In genomic region chr22:29121124-29121523, GRCh38 we compare ENCODE assay signal across 23 cellular contexts. TPM values are rescaled to one million over a fixed set of nuclear protein-coding genes. Genes with fewer than 3 reads are reported as not detected.
DNase-seq lines count a peak whose midpoint lies in the region; ATAC-seq, FAIRE-seq and TF ChIP-seq lines count a peak whose summit lies in the region.
"Had no signal": no experiment of that assay in that cellular context is flagged by ENCODE, and none has a peak within 500 bp of the region (broad histone marks: within the 10 kb centered on the region; RNA-seq: fewer than 3 reads in every experiment).

No MANE protein-coding gene starts in this region.

- TF ChIP-seq EP300 in HepG2 (IDR thresholded peaks at IDR 0.05; ENCODE audit: low read depth in 2 of 2, low read length in 2 of 2): no peak
- no peak for TF ChIP-seq EP300 in HepG2 (CRISPR knock-in tag; IDR thresholded peaks at IDR 0.05; ENCODE audit: borderline replicate concordance)

- H3K27ac ChIP-seq in HepG2 (ENCODE audit: extremely low read length, insufficient read depth, low read length) (no peak overlapping the region), thyroid gland (peak overlapping the region; percentile 70 to 83 (median 76))
- H3K27ac ChIP-seq: RWPE1, SJCRH30 had no signal

- H3K79me2 ChIP-seq in HepG2 (ENCODE audit: insufficient read depth, low read length): no peaks in the 10 kb centered on the region

- DNase-seq in NAMALWA (ENCODE audit: low spot score) (peak; percentile 3), choroid plexus epithelial cell (ENCODE audit: low read depth) (peak; percentile 68), HepG2 (ENCODE audit: low spot score) (no peak), thyroid gland (peak; percentile 33 to 39)
- DNase-seq in activated CD4-positive, alpha-beta T cell treated with anti-CD3 and anti-CD28 coated beads, Interleukin-2, amount 50 U/mL, for 1 hour: no peak
- DNase-seq: CD8-positive, alpha-beta T cell; DND-41; GDM1; GOT3; HFFc6; NCI-H146; NCI-H2081 treated with DMSO at 0.1 percent for 48 hours; NCI-H2227 treated with DMSO at 0.1 percent for 48 hours; NCI-H526 treated with DMSO at 0.1 percent for 48 hours; NK-92 treated with Interleukin-12 subunit alpha and Interleukin-12 subunit beta, amount 100 ng/mL, for 24 hours; SJCRH30 had no signal

- TF ChIP-seq RAD21 in HepG2 (CRISPR knock-in tag; IDR thresholded peaks at IDR 0.05): no peak

- POLR2A ChIA-PET in HepG2 (lab: Yijun Ruan, JAX): no interaction called here

- in situ Hi-C loops in HepG2 (cut with HindIII; ENCODE audit: extremely low pct_ligation_motif_present, low pct_unique_long_range_greater_than_20kb): no loop called here

- TF ChIP-seq CTCF in choroid plexus epithelial cell (conservative IDR thresholded peaks at IDR 0.05; ENCODE audit: low read depth, low read length) (no peak), HepG2 (CRISPR knock-in tag; IDR thresholded peaks at IDR 0.05) (no peak), thyroid gland (IDR thresholded peaks at IDR 0.05) (no peak)

- H4K20me1 ChIP-seq in HepG2 (ENCODE audit: insufficient read depth, low read length): no peaks in the 10 kb centered on the region

- no peak for FAIRE-seq in HepG2 (lab: Jason Lieb, UNC)
- FAIRE-seq: GM12892, GM19239 had no signal

- intact Hi-C loops in HepG2 (cut with micrococcal nuclease; ENCODE audit: unreplicated experiment): no loop called here
- intact Hi-C loops in thyroid gland (cut with DNase I): no loop called here

- H3K9ac ChIP-seq in HepG2 (ENCODE audit: insufficient read depth, low read depth, low read length): no peak overlapping the region

- CTCF ChIA-PET in HepG2 (lab: Yijun Ruan, JAX; ENCODE audit: low intra/inter-chr PET ratio, low total read pairs): no interaction called here

- H3K9me3 ChIP-seq in HepG2 (ENCODE audit: low read length) (no peaks in the 10 kb centered on the region), thyroid gland (no peaks in the 10 kb centered on the region)
- H3K9me3 ChIP-seq: SJCRH30 had no signal

- H3K27me3 ChIP-seq in HepG2 (ENCODE audit: control insufficient read depth in 1 of 2, insufficient read depth in 2 of 2, low read length in 2 of 2): no peaks in the 10 kb centered on the region
- no peaks in the 10 kb centered on the region for H3K27me3 ChIP-seq in thyroid gland
- H3K27me3 ChIP-seq: SJCRH30 had no signal

- TF ChIP-seq POLR2A in HepG2 (IDR thresholded peaks at IDR 0.05; ENCODE audit: insufficient read depth in 1 of 2, low read depth in 2 of 2, low read length in 2 of 2) (no peak), thyroid gland (IDR thresholded peaks at IDR 0.05) (no peak)

- H3K4me1 ChIP-seq in HepG2 (ENCODE audit: insufficient read depth, low read length): peaks cover 32% of the 10 kb centered on the region
- H3K4me1 ChIP-seq in thyroid gland: peaks cover 13 to 14% of the 10 kb centered on the region in 2 donors

- H3K36me3 ChIP-seq in HepG2 (replicated peaks in 1 of 2; ENCODE audit: control insufficient read depth in 1 of 2, insufficient read depth in 2 of 2, low read length in 2 of 2) (no peaks in the 10 kb centered on the region), thyroid gland (no peaks in the 10 kb centered on the region)

- WGBS in HepG2 (ENCODE audit: low lambda C conversion rate): 73% methylated on average over 5 of the region's 5 CpGs
- whole genome bisulfite sequencing in thyroid gland, 2 donors: 24 to 31% methylated on average over 5 of the region's 5 CpGs

- no peak overlapping the region for H3K4me2 ChIP-seq in HepG2 (ENCODE audit: low read depth, low read length)

- no peak overlapping the region for H2AFZ ChIP-seq in HepG2 (ENCODE audit: low read length)

- no peak overlapping the region for H3K4me3 ChIP-seq in choroid plexus epithelial cell (ENCODE audit: low read depth, low read length)
- no peak overlapping the region for H3K4me3 ChIP-seq in HepG2 (replicated peaks in 1 of 3; ENCODE audit: insufficient read depth in 1 of 3, low read depth in 2 of 3, low read length in 3 of 3)
- H3K4me3 ChIP-seq in thyroid gland (replicated peaks in 1 of 3): no peak overlapping the region
- H3K4me3 ChIP-seq: SJCRH30 had no signal

- ATAC-seq in HepG2 (no peak), GM21619 (IDR thresholded peaks at IDR 0.05; ENCODE audit: unreplicated experiment) (no peak), HG03521 (IDR thresholded peaks at IDR 0.05; ENCODE audit: unreplicated experiment) (no peak)
- ATAC-seq: CD8-positive, alpha-beta T cell had no signal

- no TSS peak for BruUV-seq in HepG2 (replicated peaks; lab: Mats Ljungman, UMichigan)

TF ChIP-seq in HepG2, 621 proteins besides CTCF, POLR2A, EP300 and RAD21 (continues in another document):
- peak; percentile 8; the same call in 1 of the 2 replicates for TF ChIP-seq SOX5 (CRISPR knock-in tag; IDR thresholded peaks at IDR 0.05; ENCODE audit: borderline replicate concordance)
- TF ChIP-seq, protein P1, sequence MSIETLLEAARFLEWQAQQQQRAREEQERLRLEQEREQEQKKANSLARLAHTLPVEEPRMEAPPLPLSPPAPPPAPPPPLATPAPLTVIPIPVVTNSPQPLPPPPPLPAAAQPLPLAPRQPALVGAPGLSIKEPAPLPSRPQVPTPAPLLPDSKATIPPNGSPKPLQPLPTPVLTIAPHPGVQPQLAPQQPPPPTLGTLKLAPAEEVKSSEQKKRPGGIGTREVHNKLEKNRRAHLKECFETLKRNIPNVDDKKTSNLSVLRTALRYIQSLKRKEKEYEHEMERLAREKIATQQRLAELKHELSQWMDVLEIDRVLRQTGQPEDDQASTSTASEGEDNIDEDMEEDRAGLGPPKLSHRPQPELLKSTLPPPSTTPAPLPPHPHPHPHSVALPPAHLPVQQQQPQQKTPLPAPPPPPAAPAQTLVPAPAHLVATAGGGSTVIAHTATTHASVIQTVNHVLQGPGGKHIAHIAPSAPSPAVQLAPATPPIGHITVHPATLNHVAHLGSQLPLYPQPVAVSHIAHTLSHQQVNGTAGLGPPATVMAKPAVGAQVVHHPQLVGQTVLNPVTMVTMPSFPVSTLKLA (IDR thresholded peaks at IDR 0.05): no peak
- peak; percentile 73 for TF ChIP-seq CEBPG (CRISPR knock-in tag; IDR thresholded peaks at IDR 0.05)
- TF ChIP-seq RBAK (CRISPR knock-in tag; IDR thresholded peaks at IDR 0.05): no peak
- TF ChIP-seq CEBPB (IDR thresholded peaks at IDR 0.05; ENCODE audit: borderline replicate concordance, low read depth, low read length): peak; percentile 92

RNA-seq across cellular contexts. Expression of gene KREMEN1, which starts 48.3 kb away (rescaled TPM):
- total RNA-seq in HepG2 (2016; rRNA removed; fragmentation: Illumina TruSeq; extraction: Trizol) (10.2 and 13.8 TPM in 2 replicates), thyroid gland (10 to 100 TPM; 18.1 to 27.1 (median 25.6) TPM)
- 1.6 and 2.8 TPM in 2 replicates for total RNA-seq in HepG2 (2016; cell fraction: cytosol; rRNA removed; fragmentation: Illumina TruSeq; extraction: Trizol; ENCODE audit: low read depth)
- 8.1 and 13.9 TPM in 2 replicates for total RNA-seq in HepG2 (2016; cell fraction: insoluble cytoplasmic fraction; rRNA removed; fragmentation: Illumina TruSeq; extraction: Trizol)
- total RNA-seq in HepG2 (2016; cell fraction: membrane; rRNA removed; fragmentation: Illumina TruSeq; extraction: Trizol): 6.5 and 7.3 TPM in 2 replicates
- total RNA-seq in HepG2 (2016; cell fraction: nucleus; rRNA removed; fragmentation: Illumina TruSeq; extraction: Trizol): 10.2 and 12.6 TPM in 2 replicates
- 8.9 and 9.8 TPM in 2 replicates for polyA plus RNA-seq in HepG2 (2011; rRNA removed)
- 8.5 and 10.8 TPM in 2 replicates for polyA plus RNA-seq in HepG2 (2011; cell fraction: cytosol; rRNA removed)
- 5.2 and 6.3 TPM in 2 replicates for polyA plus RNA-seq in HepG2 (2011; cell fraction: nucleus; rRNA removed)
- 5.6 and 7.9 TPM in 2 replicates for polyA plus RNA-seq in HepG2 (2012)
- polyA plus RNA-seq in HepG2 (2016; cell fraction: cytosol; fragmentation: Illumina TruSeq; extraction: Trizol; ENCODE audit: low read depth): 1.5 TPM in 2 replicates
- 9.5 and 11.0 TPM in 2 replicates for polyA plus RNA-seq in HepG2 (2016; cell fraction: insoluble cytoplasmic fraction; fragmentation: Illumina TruSeq; extraction: Trizol; ENCODE audit: low read depth)
- polyA plus RNA-seq in HepG2 (2016; cell fraction: membrane; fragmentation: Illumina TruSeq; extraction: Trizol; ENCODE audit: low read depth): 4.1 and 5.6 TPM in 2 replicates
- 20.4 and 21.5 TPM in 2 replicates for polyA plus RNA-seq in HepG2 (2016; cell fraction: nucleus; fragmentation: Illumina TruSeq; extraction: Trizol; ENCODE audit: insufficient read depth, low read depth)
- 1.5 and 13.8 TPM in 2 replicates for polyA minus RNA-seq in HepG2 (2011; rRNA and poly(A)+ RNA removed; ENCODE audit: low replicate concordance)
- 5.3 and 6.3 TPM in 2 replicates for polyA minus RNA-seq in HepG2 (2011; cell fraction: cytosol; rRNA and poly(A)+ RNA removed)
- polyA minus RNA-seq in HepG2 (2011; cell fraction: nucleus; rRNA and poly(A)+ RNA removed): 1.8 and 2.7 TPM in 2 replicates
- total RNA-seq: CD8-positive, alpha-beta T cell had no signal

RNA-seq across cellular contexts. Expression of gene C22orf31, which starts 59.5 kb away (rescaled TPM):
- total RNA-seq in HepG2 (2016; rRNA removed; fragmentation: Illumina TruSeq; extraction: Trizol): not detected in 2 replicates
- total RNA-seq in HepG2 (2016; cell fraction: cytosol; rRNA removed; fragmentation: Illumina TruSeq; extraction: Trizol; ENCODE audit: low read depth): not detected in 2 replicates
- total RNA-seq in HepG2 (2016; cell fraction: insoluble cytoplasmic fraction; rRNA removed; fragmentation: Illumina TruSeq; extraction: Trizol): 0.19 TPM in 1 of 2 replicates, not detected in the other
- not detected in 2 replicates for total RNA-seq in HepG2 (2016; cell fraction: membrane; rRNA removed; fragmentation: Illumina TruSeq; extraction: Trizol)
- total RNA-seq in HepG2 (2016; cell fraction: nucleus; rRNA removed; fragmentation: Illumina TruSeq; extraction: Trizol): not detected in 2 replicates
- not detected in 2 replicates for polyA plus RNA-seq in HepG2 (2011; rRNA removed)
- not detected in 2 replicates for polyA plus RNA-seq in HepG2 (2011; cell fraction: cytosol; rRNA removed)
- polyA plus RNA-seq in HepG2 (2011; cell fraction: nucleus; rRNA removed): not detected in 2 replicates
- not detected in 2 replicates for polyA plus RNA-seq in HepG2 (2012)
- 0.25 TPM in 1 of 2 replicates, not detected in the other for polyA plus RNA-seq in HepG2 (2016; cell fraction: cytosol; fragmentation: Illumina TruSeq; extraction: Trizol; ENCODE audit: low read depth)
- not detected in 2 replicates for polyA plus RNA-seq in HepG2 (2016; cell fraction: insoluble cytoplasmic fraction; fragmentation: Illumina TruSeq; extraction: Trizol; ENCODE audit: low read depth)
- not detected in 2 replicates for polyA plus RNA-seq in HepG2 (2016; cell fraction: membrane; fragmentation: Illumina TruSeq; extraction: Trizol; ENCODE audit: low read depth)
- not detected in 2 replicates for polyA plus RNA-seq in HepG2 (2016; cell fraction: nucleus; fragmentation: Illumina TruSeq; extraction: Trizol; ENCODE audit: insufficient read depth, low read depth)
- not detected in 2 replicates for polyA minus RNA-seq in HepG2 (2011; rRNA and poly(A)+ RNA removed; ENCODE audit: low replicate concordance)
- polyA minus RNA-seq in HepG2 (2011; cell fraction: cytosol; rRNA and poly(A)+ RNA removed): not detected in 2 replicates
- not detected in 2 replicates for polyA minus RNA-seq in HepG2 (2011; cell fraction: nucleus; rRNA and poly(A)+ RNA removed)
- total RNA-seq in thyroid gland: not detected
- total RNA-seq: CD8-positive, alpha-beta T cell; HFFc6; LHCN-M2; SJCRH30 had no signal
- polyA plus RNA-seq: BJ had no signal

Comparison
In these comparisons a context has a peak if more than half of its experiments do, and no peak if none do; other contexts are left out.
1. DNase-seq: peak in NAMALWA (single experiment), choroid plexus epithelial cell (single experiment) and thyroid gland (2 of 2); none in HepG2 (single experiment) and activated CD4-positive, alpha-beta T cell treated with anti-CD3 and anti-CD28 coated beads, Interleukin-2, amount 50 U/mL, for 1 hour (single experiment).